In genomic region chr7:10912077-10912476, GRCh38 we compare ENCODE assay signal across 3 cellular contexts.
"Had no signal": no experiment of that assay in that cellular context is flagged by ENCODE, and none has a peak within 500 bp of the region (broad histone marks: within the 10 kb centered on the region; RNA-seq: fewer than 3 reads in every experiment).

No MANE protein-coding gene starts in this region.

- DNase-seq: GDM1, GF-D8 had no signal

- H3K4me3 ChIP-seq: GM12878 had no signal

- ATAC-seq: GM12878 had no signal
